In the genomic region with DNA sequence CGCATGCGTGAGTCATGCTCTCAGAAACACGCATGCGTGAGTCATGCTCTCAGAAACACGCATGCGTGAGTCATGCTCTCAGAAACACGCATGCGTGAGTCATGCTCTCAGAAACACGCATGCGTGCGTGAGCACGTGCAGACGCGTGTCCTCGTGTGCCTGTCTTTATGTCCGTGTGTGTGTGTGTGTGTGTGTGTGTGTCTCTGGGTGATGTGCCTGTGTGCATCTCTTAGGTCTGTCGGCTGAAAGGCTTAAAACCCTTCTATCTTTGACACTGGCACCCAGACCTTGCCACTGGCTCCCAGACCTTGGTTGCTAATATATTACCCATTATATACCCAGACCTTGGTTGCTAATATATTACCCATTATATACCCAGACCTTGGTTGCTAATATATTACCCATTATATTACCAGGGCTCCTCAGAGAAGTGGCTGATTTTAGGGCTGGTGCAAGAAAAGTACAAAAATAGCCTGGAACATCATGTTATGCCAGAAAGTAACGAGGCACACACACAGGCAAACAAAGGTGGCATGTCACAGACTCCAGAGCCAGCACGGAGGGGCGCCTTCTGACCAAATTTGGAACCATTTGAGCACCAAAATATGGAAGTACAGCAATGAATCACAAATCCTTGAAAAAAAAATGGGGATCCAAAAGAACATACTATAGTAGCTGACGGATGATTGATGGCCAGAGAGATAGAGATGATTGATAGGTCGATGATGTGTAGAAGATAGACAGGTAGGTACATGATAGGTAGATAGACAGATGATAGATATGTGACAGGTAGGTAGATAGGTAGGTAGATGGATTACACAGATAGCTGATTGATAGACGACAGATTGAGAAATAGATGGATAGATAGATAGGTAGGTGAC, we compare ENCODE assay signal across 1 cellular context.
A peak's percentile ranks its signal among the peaks of the same experiment; 100 is the strongest.
TF ChIP-seq lines count a peak whose summit lies in the region.

No MANE protein-coding gene starts in this region.

TF ChIP-seq in HEK293, 187 proteins besides CTCF, POLR2A, EP300 and RAD21 (continued from another document):
- TF ChIP-seq OSR2 (tag by site-specific recombination; IDR thresholded peaks at IDR 0.05), result no peak
- peak; percentile 74 for TF ChIP-seq SP7 (tag by site-specific recombination; IDR thresholded peaks at IDR 0.05)
- TF ChIP-seq ZNF580 (tag by site-specific recombination; IDR thresholded peaks at IDR 0.05), result peak; percentile 53; the same call in 1 of the 2 replicates
- no peak for TF ChIP-seq WT1 (tag by site-specific recombination; IDR thresholded peaks at IDR 0.05)
- TF ChIP-seq ZNF530 (tag by site-specific recombination; IDR thresholded peaks at IDR 0.05; ENCODE audit: low read depth), result no peak
- no peak for TF ChIP-seq ZNF677 (tag by site-specific recombination; IDR thresholded peaks at IDR 0.05)
- TF ChIP-seq BCL11B (tag by site-specific recombination; IDR thresholded peaks at IDR 0.05; ENCODE audit: low read depth), result no peak
- TF ChIP-seq ZNF174 (tag by site-specific recombination; IDR thresholded peaks at IDR 0.05), result no peak
- peak; percentile 99 for TF ChIP-seq ZNF692 (tag by site-specific recombination; IDR thresholded peaks at IDR 0.05)
- no peak for TF ChIP-seq ZNF157 (tag by site-specific recombination; IDR thresholded peaks at IDR 0.05)
- 0 out of 2 replicates have a peak, but pooled peaks have one; percentile 23 for TF ChIP-seq ZNF501 (tag by site-specific recombination; IDR thresholded peaks at IDR 0.05)
- TF ChIP-seq ZNF155 (tag by site-specific recombination; IDR thresholded peaks at IDR 0.05), result no peak
- TF ChIP-seq PRDM1 (tag by site-specific recombination; IDR thresholded peaks at IDR 0.05), result no peak
- TF ChIP-seq REPIN1 (tag by site-specific recombination; IDR thresholded peaks at IDR 0.05; ENCODE audit: low read depth), result no peak
- no peak for TF ChIP-seq ZNF549 (tag by site-specific recombination; IDR thresholded peaks at IDR 0.05)
- TF ChIP-seq ZNF76 (tag by site-specific recombination; IDR thresholded peaks at IDR 0.05; ENCODE audit: borderline replicate concordance, low read depth), result 0 out of 2 replicates have a peak, but pooled peaks have one; percentile 31
- TF ChIP-seq, protein P1, sequence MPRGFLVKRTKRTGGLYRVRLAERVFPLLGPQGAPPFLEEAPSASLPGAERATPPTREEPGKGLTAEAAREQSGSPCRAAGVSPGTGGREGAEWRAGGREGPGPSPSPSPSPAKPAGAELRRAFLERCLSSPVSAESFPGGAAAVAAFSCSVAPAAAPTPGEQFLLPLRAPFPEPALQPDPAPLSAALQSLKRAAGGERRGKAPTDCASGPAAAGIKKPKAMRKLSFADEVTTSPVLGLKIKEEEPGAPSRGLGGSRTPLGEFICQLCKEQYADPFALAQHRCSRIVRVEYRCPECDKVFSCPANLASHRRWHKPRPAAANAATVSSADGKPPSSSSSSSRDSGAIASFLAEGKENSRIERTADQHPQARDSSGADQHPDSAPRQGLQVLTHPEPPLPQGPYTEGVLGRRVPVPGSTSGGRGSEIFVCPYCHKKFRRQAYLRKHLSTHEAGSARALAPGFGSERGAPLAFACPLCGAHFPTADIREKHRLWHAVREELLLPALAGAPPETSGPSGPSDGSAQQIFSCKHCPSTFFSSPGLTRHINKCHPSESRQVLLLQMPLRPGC (tag by site-specific recombination; IDR thresholded peaks at IDR 0.05), result no peak
- TF ChIP-seq, protein P2, sequence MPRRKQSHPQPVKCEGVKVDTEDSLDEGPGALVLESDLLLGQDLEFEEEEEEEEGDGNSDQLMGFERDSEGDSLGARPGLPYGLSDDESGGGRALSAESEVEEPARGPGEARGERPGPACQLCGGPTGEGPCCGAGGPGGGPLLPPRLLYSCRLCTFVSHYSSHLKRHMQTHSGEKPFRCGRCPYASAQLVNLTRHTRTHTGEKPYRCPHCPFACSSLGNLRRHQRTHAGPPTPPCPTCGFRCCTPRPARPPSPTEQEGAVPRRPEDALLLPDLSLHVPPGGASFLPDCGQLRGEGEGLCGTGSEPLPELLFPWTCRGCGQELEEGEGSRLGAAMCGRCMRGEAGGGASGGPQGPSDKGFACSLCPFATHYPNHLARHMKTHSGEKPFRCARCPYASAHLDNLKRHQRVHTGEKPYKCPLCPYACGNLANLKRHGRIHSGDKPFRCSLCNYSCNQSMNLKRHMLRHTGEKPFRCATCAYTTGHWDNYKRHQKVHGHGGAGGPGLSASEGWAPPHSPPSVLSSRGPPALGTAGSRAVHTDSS (tag by site-specific recombination; IDR thresholded peaks at IDR 0.05), result no peak
- TF ChIP-seq ZNF202 (tag by site-specific recombination; IDR thresholded peaks at IDR 0.05; ENCODE audit: borderline replicate concordance), result no peak
- TF ChIP-seq SP3 (tag by site-specific recombination; IDR thresholded peaks at IDR 0.05), result peak; percentile 22; the same call in 1 of the 2 replicates
- no peak for TF ChIP-seq ZBTB49 (tag by site-specific recombination; IDR thresholded peaks at IDR 0.05; ENCODE audit: low read depth)
- TF ChIP-seq, protein P3, sequence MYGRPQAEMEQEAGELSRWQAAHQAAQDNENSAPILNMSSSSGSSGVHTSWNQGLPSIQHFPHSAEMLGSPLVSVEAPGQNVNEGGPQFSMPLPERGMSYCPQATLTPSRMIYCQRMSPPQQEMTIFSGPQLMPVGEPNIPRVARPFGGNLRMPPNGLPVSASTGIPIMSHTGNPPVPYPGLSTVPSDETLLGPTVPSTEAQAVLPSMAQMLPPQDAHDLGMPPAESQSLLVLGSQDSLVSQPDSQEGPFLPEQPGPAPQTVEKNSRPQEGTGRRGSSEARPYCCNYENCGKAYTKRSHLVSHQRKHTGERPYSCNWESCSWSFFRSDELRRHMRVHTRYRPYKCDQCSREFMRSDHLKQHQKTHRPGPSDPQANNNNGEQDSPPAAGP (tag by site-specific recombination; IDR thresholded peaks at IDR 0.05), result no peak
- TF ChIP-seq ZNF621 (tag by site-specific recombination; IDR thresholded peaks at IDR 0.05), result no peak
- TF ChIP-seq ZBTB7A (tag by site-specific recombination; IDR thresholded peaks at IDR 0.05; ENCODE audit: low read depth), result no peak
- TF ChIP-seq ZNF654 (tag by site-specific recombination; IDR thresholded peaks at IDR 0.05; ENCODE audit: low read depth), result no peak
- no peak for TF ChIP-seq ZBTB20 (tag by site-specific recombination; IDR thresholded peaks at IDR 0.05)
- TF ChIP-seq GLI4 (tag by site-specific recombination; IDR thresholded peaks at IDR 0.05), result peak; percentile 89; the same call in 1 of the 2 replicates
- peak; percentile 64 for TF ChIP-seq SETDB1 (IDR thresholded peaks at IDR 0.05; ENCODE audit: insufficient read length, low read length)
- TF ChIP-seq ZBTB17 (tag by site-specific recombination; IDR thresholded peaks at IDR 0.05), result peak; percentile 68
- TF ChIP-seq FEZF1 (tag by site-specific recombination; IDR thresholded peaks at IDR 0.05), result no peak
- TF ChIP-seq BCL11A (tag by site-specific recombination; IDR thresholded peaks at IDR 0.05; ENCODE audit: low read depth), result no peak
- TF ChIP-seq ZBTB48 (tag by site-specific recombination; IDR thresholded peaks at IDR 0.05), result 0 out of 2 replicates have a peak, but pooled peaks have one; percentile 23
- no peak for TF ChIP-seq ZNF701 (tag by site-specific recombination; IDR thresholded peaks at IDR 0.05)
- TF ChIP-seq PRDM6 (tag by site-specific recombination; IDR thresholded peaks at IDR 0.05), result no peak
- no peak for TF ChIP-seq HOXC10 (CRISPR knock-in tag; IDR thresholded peaks at IDR 0.05)
- no peak for TF ChIP-seq ZNF48 (tag by site-specific recombination; IDR thresholded peaks at IDR 0.05)
- peak; percentile 26; the same call in 1 of the 2 replicates for TF ChIP-seq KLF1 (tag by site-specific recombination; IDR thresholded peaks at IDR 0.05)
- TF ChIP-seq ZSCAN5A (tag by site-specific recombination; IDR thresholded peaks at IDR 0.05), result no peak
- TF ChIP-seq ZNF704 (tag by site-specific recombination; IDR thresholded peaks at IDR 0.05), result no peak
